Comparison of ENCODE assay signal across 22 cellular contexts in genomic region chr16:31710134-31710533, GRCh38.
A peak's percentile ranks its signal among the peaks of the same experiment; 100 is the strongest.
DNase-seq lines count a peak whose midpoint lies in the region; ATAC-seq, FAIRE-seq and TF ChIP-seq lines count a peak whose summit lies in the region.
"Had no signal": no experiment of that assay in that cellular context is flagged by ENCODE, and none has a peak within 500 bp of the region (broad histone marks: within the 10 kb centered on the region; RNA-seq: fewer than 3 reads in every experiment).

No MANE protein-coding gene starts in this region.

- H3K79me2 ChIP-seq in HepG2 (ENCODE audit: insufficient read depth, low read length), result peaks cover 16% of the 10 kb centered on the region

- WGBS in HepG2 (ENCODE audit: low lambda C conversion rate), result 93% methylated on average over 10 of the region's 10 CpGs
- 100% methylated on average over 6 of the region's 10 CpGs for WGBS in right lobe of liver (ENCODE audit: insufficient coverage, low coverage, low lambda C conversion rate, missing lambda C conversion rate)
- 78 to 83% methylated on average over 10 of the region's 10 CpGs for WGBS in lung, 2 donors
- 63 to 69% methylated on average over 10 of the region's 10 CpGs for WGBS in thyroid gland, 2 donors
- 85 to 88% methylated on average over 10 of the region's 10 CpGs for WGBS in aorta, 2 donors

- no peak for TF ChIP-seq CTCF in HepG2 (CRISPR knock-in tag; IDR thresholded peaks at IDR 0.05)
- no peak for TF ChIP-seq CTCF in right lobe of liver (IDR thresholded peaks at IDR 0.05)
- no peak for TF ChIP-seq CTCF in lung (IDR thresholded peaks at IDR 0.05; ENCODE audit: control extremely low read depth, extremely low read depth)
- no peak for TF ChIP-seq CTCF in thyroid gland (IDR thresholded peaks at IDR 0.05)

- H3K4me3 ChIP-seq in HepG2 (replicated peaks in 1 of 3; ENCODE audit: insufficient read depth in 1 of 3, low read depth in 2 of 3, low read length in 3 of 3) (no peak overlapping the region), right lobe of liver (no peak overlapping the region), lung (no peak overlapping the region), thyroid gland (replicated peaks in 1 of 3) (no peak overlapping the region), aorta (ENCODE audit: low read length in 2 of 2) (no peak overlapping the region)
- H3K4me3 ChIP-seq: SJSA1 had no signal

- H3K36me3 ChIP-seq in HepG2 (replicated peaks in 1 of 2; ENCODE audit: control insufficient read depth in 1 of 2, insufficient read depth in 2 of 2, low read length in 2 of 2), result peaks cover 32 to 39% of the 10 kb centered on the region in 2 experiments
- H3K36me3 ChIP-seq in right lobe of liver, result peaks cover 0 to 28% (median under 1%) of the 10 kb centered on the region in 4 donors
- H3K36me3 ChIP-seq in lung (ENCODE audit: control insufficient read depth in 2 of 2, insufficient read depth in 2 of 2, low read length in 2 of 2), result peaks cover 0 to 32% of the 10 kb centered on the region in 2 donors
- peaks cover 23 to 26% of the 10 kb centered on the region in 2 donors for H3K36me3 ChIP-seq in thyroid gland
- H3K36me3 ChIP-seq in aorta (ENCODE audit: control insufficient read depth in 1 of 2, insufficient read depth in 2 of 2, low read length in 1 of 2), result peaks cover 0 to 3% of the 10 kb centered on the region in 2 donors

- in situ Hi-C loops in HepG2 (cut with HindIII; ENCODE audit: extremely low pct_ligation_motif_present, low pct_unique_long_range_greater_than_20kb), result loop anchor here (25.0 kb wide), 1 partner anchor 723 kb away; the partner anchor contains the start of gene HSD3B7

- FAIRE-seq in HepG2 (lab: Jason Lieb, UNC), result no peak
- FAIRE-seq: D721Med, G401.6, H1, RCC 7860 had no signal

- TF ChIP-seq RAD21 in HepG2 (CRISPR knock-in tag; IDR thresholded peaks at IDR 0.05), result no peak

- peak; percentile 25 for DNase-seq in DMS53 (lab: John Stamatoyannopoulos, UW)
- no peak for DNase-seq in DMS53 treated with DMSO at 0.1 percent for 48 hours (lab: John Stamatoyannopoulos, UW; ENCODE audit: unreplicated experiment)
- no peak for DNase-seq in HepG2 (ENCODE audit: low spot score)
- no peak for DNase-seq in right lobe of liver
- DNase-seq in lung (ENCODE audit: low spot score), result peak; percentile 31
- peak; percentile 69 for DNase-seq in thyroid gland
- DNase-seq in aorta, result no peak
- DNase-seq: HCEC 1CT, MV-4-11, NCI-H1105, NCI-H1436 treated with DMSO at 0.1 percent for 48 hours, NCI-H187 treated with DMSO at 0.1 percent for 48 hours, NCI-H446, NCI-H524 treated with DMSO at 0.1 percent for 48 hours, NCI-H774 had no signal

- BruUV-seq in HepG2 (replicated peaks; lab: Mats Ljungman, UMichigan), result no TSS peak

- no peak overlapping the region for H3K9ac ChIP-seq in HepG2 (ENCODE audit: insufficient read depth, low read depth, low read length)

- TF ChIP-seq EP300 in HepG2 (IDR thresholded peaks at IDR 0.05; ENCODE audit: low read depth in 2 of 2, low read length in 2 of 2) (no peak), HepG2 (CRISPR knock-in tag; IDR thresholded peaks at IDR 0.05; ENCODE audit: borderline replicate concordance) (no peak)

- H3K4me1 ChIP-seq in HepG2 (ENCODE audit: insufficient read depth, low read length), result peaks cover 28% of the 10 kb centered on the region
- peaks cover 0 to 5% (median 0%) of the 10 kb centered on the region in 4 donors for H3K4me1 ChIP-seq in right lobe of liver
- H3K4me1 ChIP-seq in lung (ENCODE audit: control insufficient read depth in 2 of 2, insufficient read depth in 2 of 2, low read length in 2 of 2), result peaks cover 6 to 11% of the 10 kb centered on the region in 2 donors
- H3K4me1 ChIP-seq in thyroid gland, result peaks cover 12 to 15% of the 10 kb centered on the region in 2 donors
- no peaks in the 10 kb centered on the region for H3K4me1 ChIP-seq in aorta (ENCODE audit: control insufficient read depth in 1 of 2, insufficient read depth in 2 of 2, low read length in 2 of 2)

- no peaks in the 10 kb centered on the region for H3K9me3 ChIP-seq in HepG2 (ENCODE audit: low read length)
- no peaks in the 10 kb centered on the region for H3K9me3 ChIP-seq in right lobe of liver
- H3K9me3 ChIP-seq in lung (ENCODE audit: control insufficient read depth in 2 of 2, insufficient read depth in 1 of 2, low read length in 1 of 2), result no peaks in the 10 kb centered on the region
- H3K9me3 ChIP-seq in thyroid gland, result no peaks in the 10 kb centered on the region
- H3K9me3 ChIP-seq in aorta (ENCODE audit: control insufficient read depth, low read length), result no peaks in the 10 kb centered on the region

- CTCF ChIA-PET in HepG2 (lab: Yijun Ruan, JAX; ENCODE audit: low intra/inter-chr PET ratio, low total read pairs), result no interaction called here

- peak in 1 of 2 experiments; percentile 5; a peak in 2 of 4 replicates for TF ChIP-seq POLR2A in HepG2 (IDR thresholded peaks at IDR 0.05; ENCODE audit: insufficient read depth in 1 of 2, low read depth in 2 of 2, low read length in 2 of 2)
- TF ChIP-seq POLR2A in right lobe of liver (IDR thresholded peaks at IDR 0.05), result no peak
- no peak for TF ChIP-seq POLR2A in thyroid gland (IDR thresholded peaks at IDR 0.05)

- intact Hi-C loops in HepG2 (cut with micrococcal nuclease; ENCODE audit: unreplicated experiment) (loop anchor here (5.0 kb wide), 1 partner anchor 162 kb away; the partner anchor contains the start of gene ZNF267), right lobe of liver (cut with DNase I) (no loop called here), thyroid gland (cut with DNase I) (no loop called here), aorta (cut with DNase I) (loop anchor here in 1 of 2 donors (5.0 kb wide), 1 partner anchor 167 kb away; no protein-coding TSS in a partner anchor)

- ATAC-seq in HepG2, result no peak
- no peak for ATAC-seq in right lobe of liver
- no peak for ATAC-seq in lung (ENCODE audit: insufficient read depth, low FRiP score)
- ATAC-seq in HG02763 (IDR thresholded peaks at IDR 0.05; ENCODE audit: unreplicated experiment), result no peak
- no peak for ATAC-seq in aorta (ENCODE audit: low FRiP score)

- POLR2A ChIA-PET in HepG2 (lab: Yijun Ruan, JAX), result interaction anchor here (1.4 to 7.8 kb wide), 2 partner anchors 8 to 250 kb away, joined by 5 to 131 read pairs; partner anchors contain the start of gene ARMC5

- H2AFZ ChIP-seq in HepG2 (ENCODE audit: low read length), result no peak overlapping the region

- no peak overlapping the region for H3K4me2 ChIP-seq in HepG2 (ENCODE audit: low read depth, low read length)

- no peak overlapping the region for H3K27ac ChIP-seq in HepG2 (ENCODE audit: extremely low read length, insufficient read depth, low read length)
- no peak overlapping the region for H3K27ac ChIP-seq in right lobe of liver
- no peak overlapping the region for H3K27ac ChIP-seq in lung (ENCODE audit: low read depth in 1 of 2, low read length in 1 of 2)
- H3K27ac ChIP-seq in thyroid gland, result peak overlapping the region; percentile 18 to 58 (median 42)
- H3K27ac ChIP-seq in aorta (ENCODE audit: low read depth in 1 of 2, low read length in 2 of 2), result no peak overlapping the region
- H3K27ac ChIP-seq: 22Rv1, SJSA1 had no signal

- H3K27me3 ChIP-seq in HepG2 (ENCODE audit: control insufficient read depth in 1 of 2, insufficient read depth in 2 of 2, low read length in 2 of 2), result no peaks in the 10 kb centered on the region; a peak in 1 of 5 replicates
- H3K27me3 ChIP-seq in right lobe of liver, result no peaks in the 10 kb centered on the region
- no peaks in the 10 kb centered on the region for H3K27me3 ChIP-seq in lung (ENCODE audit: control insufficient read depth, insufficient read depth)
- H3K27me3 ChIP-seq in thyroid gland, result no peaks in the 10 kb centered on the region
- H3K27me3 ChIP-seq in aorta (ENCODE audit: control insufficient read depth in 1 of 2, insufficient read depth in 2 of 2, low read length in 1 of 2), result no peaks in the 10 kb centered on the region
- H3K27me3 ChIP-seq: SJSA1 had no signal

- peaks cover 6% of the 10 kb centered on the region; the same call in 1 of the 2 replicates for H4K20me1 ChIP-seq in HepG2 (ENCODE audit: insufficient read depth, low read length)

TF ChIP-seq in HepG2, 621 proteins besides CTCF, POLR2A, EP300 and RAD21:
- TF ChIP-seq ZBTB37 (CRISPR knock-in tag; IDR thresholded peaks at IDR 0.05), result no peak
- TF ChIP-seq ZFP82 (CRISPR knock-in tag; IDR thresholded peaks at IDR 0.05; ENCODE audit: borderline replicate concordance), result no peak
- peak; percentile 7 for TF ChIP-seq RBM22 (optimal IDR thresholded peaks at IDR 0.05; ENCODE audit: low read length)
- TF ChIP-seq ZNF205 (CRISPR knock-in tag; IDR thresholded peaks at IDR 0.05), result no peak
- TF ChIP-seq ZFX (CRISPR knock-in tag; IDR thresholded peaks at IDR 0.05; ENCODE audit: low read depth), result peak; percentile 23; the same call in 1 of the 2 replicates
- peak; percentile 24; the same call in 1 of the 2 replicates for TF ChIP-seq ZNF431 (CRISPR knock-in tag; IDR thresholded peaks at IDR 0.05; ENCODE audit: borderline replicate concordance, low read depth)
- TF ChIP-seq NCOA1 (CRISPR knock-in tag; IDR thresholded peaks at IDR 0.05), result 0 out of 2 replicates have a peak, but pooled peaks have one; percentile 4
- TF ChIP-seq ZBTB42 (CRISPR knock-in tag; IDR thresholded peaks at IDR 0.05), result no peak
- TF ChIP-seq ZBTB38 (CRISPR knock-in tag; IDR thresholded peaks at IDR 0.05), result 0 out of 2 replicates have a peak, but pooled peaks have one; percentile 36
- TF ChIP-seq AGO2 (optimal IDR thresholded peaks at IDR 0.05; ENCODE audit: low read depth, low read length), result peak; percentile 22
- TF ChIP-seq SRSF1 (optimal IDR thresholded peaks at IDR 0.05; ENCODE audit: low read depth, low read length), result no peak
- TF ChIP-seq HES4 (CRISPR knock-in tag; IDR thresholded peaks at IDR 0.05; ENCODE audit: borderline replicate concordance), result 0 out of 2 replicates have a peak, but pooled peaks have one; percentile 2
- TF ChIP-seq ZC3H13 (CRISPR knock-in tag; IDR thresholded peaks at IDR 0.05), result peak; percentile 22; the same call in 1 of the 2 replicates
- TF ChIP-seq ZNF546 (CRISPR knock-in tag; conservative IDR thresholded peaks at IDR 0.05), result 0 out of 2 replicates have a peak, but pooled peaks have one; percentile 24

Comparison
In these comparisons a context has a peak if more than half of its experiments do, and no peak if none do; other contexts are left out.
1. DNase-seq: peak in DMS53 (single experiment), lung (single experiment) and thyroid gland (2 of 2); none in DMS53 treated with DMSO at 0.1 percent for 48 hours (single experiment), HepG2 (single experiment), right lobe of liver (0 of 3) and aorta (0 of 2).
2. H3K27ac ChIP-seq: peak in thyroid gland (3 of 3); none in HepG2 (single experiment), right lobe of liver (0 of 3), lung (0 of 2) and aorta (0 of 2).